Comparison of ENCODE assay signal across 22 cellular contexts in genomic region chr5:72784129-72784528, GRCh38. TPM values are rescaled to one million over a fixed set of nuclear protein-coding genes. Genes with fewer than 3 reads are reported as not detected.
A peak's percentile ranks its signal among the peaks of the same experiment; 100 is the strongest.
DNase-seq lines count a peak whose midpoint lies in the region; ATAC-seq, FAIRE-seq and TF ChIP-seq lines count a peak whose summit lies in the region.
"Had no signal": no experiment of that assay in that cellular context is flagged by ENCODE, and none has a peak within 500 bp of the region (broad histone marks: within the 10 kb centered on the region; RNA-seq: fewer than 3 reads in every experiment).

No MANE protein-coding gene starts in this region.

- H2BK120ac ChIP-seq in IMR-90 (ENCODE audit: low read depth, low read length) (no peak overlapping the region), H1 (replicated peaks; ENCODE audit: low read depth, low read length) (no peak overlapping the region)

- H2BK12ac ChIP-seq in H1 (ENCODE audit: low read depth, low read length), result no peak overlapping the region

- H2BK15ac ChIP-seq in IMR-90 (ENCODE audit: low read depth, low read length) (no peak overlapping the region), H1 (ENCODE audit: low read length) (no peak overlapping the region)

- in situ Hi-C loops in IMR-90 (cut with MboI; ENCODE audit: low sequenced_read_pairs), result no loop called here

- H3K4me1 Mint-ChIP-seq in naive thymus-derived CD8-positive, alpha-beta T cell, result no peaks in the 10 kb centered on the region
- H3K4me1 Mint-ChIP-seq: B cell had no signal

- H2AK5ac ChIP-seq in IMR-90 (ENCODE audit: low read depth, low read length), result no peak overlapping the region
- H2AK5ac ChIP-seq in H1 (ENCODE audit: low read depth, low read length), result no peak overlapping the region

- dilution Hi-C loops in IMR-90 (cut with HindIII; ENCODE audit: low sequenced_read_pairs, unreplicated experiment), result no loop called here

- H4K8ac ChIP-seq in IMR-90 (ENCODE audit: low read depth in 2 of 2, low read length in 2 of 2) (no peak overlapping the region), H1 (ENCODE audit: extremely low read depth, insufficient read depth, low read length) (no peak overlapping the region)

- H3K36me3 Mint-ChIP-seq in naive thymus-derived CD8-positive, alpha-beta T cell, result peaks cover 0 to 11% (median 2%) of the 10 kb centered on the region in 3 donors
- H3K36me3 Mint-ChIP-seq: CD4-positive, CD25-positive, alpha-beta regulatory T cell; CD8-positive, alpha-beta T cell had no signal

- no peak overlapping the region for H3K18ac ChIP-seq in IMR-90 (ENCODE audit: low read depth, low read length)
- no peak overlapping the region for H3K18ac ChIP-seq in H1 (ENCODE audit: extremely low read depth, low read length)

- no peak overlapping the region for H4K91ac ChIP-seq in IMR-90 (ENCODE audit: insufficient read depth, low read depth, low read length)
- H4K91ac ChIP-seq in H1 (replicated peaks; ENCODE audit: insufficient read length, low read length), result no peak overlapping the region

- H2AK9ac ChIP-seq in IMR-90 (replicated peaks; ENCODE audit: low read depth, low read length, poor library complexity), result no peak overlapping the region

- TF ChIP-seq CTCF in A549 (IDR thresholded peaks at IDR 0.05) (no peak), IMR-90 (conservative IDR thresholded peaks at IDR 0.05; ENCODE audit: low read depth, low read length) (no peak), H1 (IDR thresholded peaks at IDR 0.05; ENCODE audit: control extremely low read depth in 1 of 3, insufficient read depth in 1 of 3, low read depth in 1 of 3, low read length in 3 of 3) (no peak), pancreas (IDR thresholded peaks at IDR 0.05) (no peak)

- BruUV-seq in IMR-90 (replicated peaks; lab: Mats Ljungman, UMichigan), result no TSS peak

- no peak for FAIRE-seq in A549 (lab: Jason Lieb, UNC)
- FAIRE-seq in H1 (lab: Jason Lieb, UNC), result no peak
- peak; percentile 37 for FAIRE-seq in pancreas (lab: Jason Lieb, UNC)
- no peak for FAIRE-seq in GM12892 (lab: Jason Lieb, UNC)
- FAIRE-seq: GM12878, GM18507 had no signal

- H3K27ac Mint-ChIP-seq in naive thymus-derived CD8-positive, alpha-beta T cell, result no peak overlapping the region
- H3K27ac Mint-ChIP-seq: B cell; CD4-positive, CD25-positive, alpha-beta regulatory T cell; CD8-positive, alpha-beta T cell had no signal

- no peak overlapping the region for H3K23ac ChIP-seq in IMR-90 (ENCODE audit: low read depth, low read length)
- H3K23ac ChIP-seq in H1 (ENCODE audit: insufficient read length), result no peak overlapping the region

- H3K9me3 ChIP-seq in A549 (peaks cover 17% of the 10 kb centered on the region), IMR-90 (ENCODE audit: control insufficient read depth, insufficient read depth, low read length) (no peaks in the 10 kb centered on the region), H1 (ENCODE audit: insufficient read depth in 2 of 2, low read depth in 1 of 2, low read length in 1 of 2) (0 out of 4 replicates have a peak, but pooled peaks cover 0 to 2% of the 10 kb centered on the region in 2 experiments), pancreas (no peaks in the 10 kb centered on the region)

- WGBS in A549 (ENCODE audit: missing lambda C conversion rate), result 88% methylated on average over 1 of the region's 1 CpG
- WGBS in IMR-90 (ENCODE audit: extremely low coverage in 2 of 2, insufficient read length in 1 of 2), 2 experiments, result no CpG with 5 or more reads among the region's 1 CpG
- WGBS in H1 (ENCODE audit: extremely low coverage in 1 of 2, insufficient coverage in 1 of 2, insufficient read length in 1 of 2, insufficient replicate concordance in 2 of 2, low coverage in 1 of 2, low lambda C conversion rate in 2 of 2, missing lambda C conversion rate in 1 of 2), 2 experiments, result 94% methylated on average over 1 of the region's 1 CpG; no CpG with 5 or more reads in 1 of the 2 experiments
- WGBS in pancreas, 2 donors, result 94 to 98% methylated on average over 1 of the region's 1 CpG

- ATAC-seq in A549 (no peak), IMR-90 (ENCODE audit: low read depth) (no peak), pancreas (no peak), GM18907 (IDR thresholded peaks at IDR 0.05; ENCODE audit: unreplicated experiment) (no peak)
- ATAC-seq in naive thymus-derived CD8-positive, alpha-beta T cell, result no peak
- ATAC-seq: CD8-positive, alpha-beta T cell; GM12878 had no signal

- peaks cover 0 to 15% (median 13%) of the 10 kb centered on the region in 9 donors for H3K9me3 Mint-ChIP-seq in naive thymus-derived CD8-positive, alpha-beta T cell

- H3K4me1 ChIP-seq in A549 (peaks cover 17% of the 10 kb centered on the region), IMR-90 (ENCODE audit: control insufficient read depth, insufficient read depth, low read length) (no peaks in the 10 kb centered on the region), H1 (replicated peaks in 1 of 4; ENCODE audit: control insufficient read depth in 3 of 4, insufficient read depth in 4 of 4, low read length in 3 of 4) (no peaks in the 10 kb centered on the region), pancreas (no peaks in the 10 kb centered on the region)
- H3K4me1 ChIP-seq: BLaER1 had no signal

- H4K5ac ChIP-seq in IMR-90 (ENCODE audit: low read depth, low read length) (no peak overlapping the region), H1 (ENCODE audit: insufficient read length, low read depth, low read length) (no peak overlapping the region)

- H3K27me3 ChIP-seq in IMR-90 (ENCODE audit: control insufficient read depth, insufficient read depth, low read length), result no peaks in the 10 kb centered on the region; the same call in 1 of the 2 replicates
- H3K27me3 ChIP-seq in H1 (replicated peaks in 1 of 4; ENCODE audit: control insufficient read depth in 3 of 4, extremely low read depth in 1 of 4, insufficient read depth in 3 of 4, low read length in 3 of 4), result no peaks in the 10 kb centered on the region
- H3K27me3 ChIP-seq in pancreas, result no peaks in the 10 kb centered on the region
- H3K27me3 ChIP-seq: BLaER1 had no signal

- TF ChIP-seq EP300 in A549 (IDR thresholded peaks at IDR 0.05), result no peak
- no peak for TF ChIP-seq EP300 in H1 (IDR thresholded peaks at IDR 0.05; ENCODE audit: borderline replicate concordance in 1 of 2, low read depth in 2 of 2, low read length in 2 of 2)

- H3K4me2 ChIP-seq in A549 (no peak overlapping the region), IMR-90 (ENCODE audit: low read depth, low read length) (no peak overlapping the region), H1 (ENCODE audit: insufficient read depth in 1 of 2, low read depth in 2 of 2, low read length in 2 of 2) (no peak overlapping the region)
- H3K4me2 ChIP-seq: BLaER1 had no signal

- H3K27me3 Mint-ChIP-seq in naive thymus-derived CD8-positive, alpha-beta T cell, result peaks cover 0 to 4% (median 2%) of the 10 kb centered on the region in 5 donors

- H2BK20ac ChIP-seq in IMR-90 (ENCODE audit: low read depth, low read length) (no peak overlapping the region), H1 (ENCODE audit: low read length) (no peak overlapping the region)

- H3K9ac ChIP-seq in IMR-90 (ENCODE audit: low read depth, low read length) (no peak overlapping the region), H1 (replicated peaks in 1 of 4; ENCODE audit: extremely low read depth in 1 of 4, low read depth in 3 of 4, low read length in 3 of 4) (no peak overlapping the region)
- H3K9ac ChIP-seq: BLaER1 had no signal

- no peak overlapping the region for H2AFZ ChIP-seq in IMR-90 (replicated peaks; ENCODE audit: low read length, poor library complexity)
- no peak overlapping the region for H2AFZ ChIP-seq in H1 (ENCODE audit: low read length)

- H3K9me1 ChIP-seq in IMR-90 (ENCODE audit: insufficient read depth, low read length), result no peaks in the 10 kb centered on the region

- no peak overlapping the region for H3K4me3 Mint-ChIP-seq in naive thymus-derived CD8-positive, alpha-beta T cell
- H3K4me3 Mint-ChIP-seq: B cell; CD4-positive, CD25-positive, alpha-beta regulatory T cell; CD8-positive, alpha-beta T cell had no signal

- POLR2A ChIA-PET in A549 (lab: Yijun Ruan, JAX), result no interaction called here
- POLR2A ChIA-PET in IMR-90 (lab: Charles Lee; ENCODE audit: unreplicated experiment), result interaction anchor here (0.6 kb wide), 1 partner anchor 17 kb away, joined by 3 read pairs; no protein-coding TSS in a partner anchor
- POLR2A ChIA-PET in H1 (lab: Charles Lee; ENCODE audit: partially characterized antibody), result no interaction called here
- POLR2A ChIA-PET in naive thymus-derived CD8-positive, alpha-beta T cell (lab: Charles Lee), result no interaction called here

- H3K56ac ChIP-seq in IMR-90 (ENCODE audit: extremely low read depth, insufficient read depth, low read length) (no peak overlapping the region), H1 (replicated peaks; ENCODE audit: insufficient read length, low read depth, low read length) (no peak overlapping the region)

- H2BK5ac ChIP-seq in IMR-90 (ENCODE audit: low read depth, low read length, poor library complexity, severe bottlenecking) (no peak overlapping the region), H1 (ENCODE audit: low read depth, low read length) (no peak overlapping the region)

- intact Hi-C loops in IMR-90 (cut with micrococcal nuclease) (no loop called here), pancreas (cut with DNase I) (no loop called here)

- H3K79me2 ChIP-seq in H1 (ENCODE audit: control insufficient read depth in 1 of 2, insufficient read depth in 2 of 2, low read length in 2 of 2), result no peaks in the 10 kb centered on the region

- no peaks in the 10 kb centered on the region for H3K23me2 ChIP-seq in H1 (ENCODE audit: low read depth, low read length)

- TF ChIP-seq RAD21 in A549 (conservative IDR thresholded peaks at IDR 0.05 in 1 of 2, IDR thresholded peaks at IDR 0.05 in 1 of 2) (no peak), IMR-90 (IDR thresholded peaks at IDR 0.05; ENCODE audit: low read length) (no peak), H1 (IDR thresholded peaks at IDR 0.05 in 1 of 2, conservative IDR thresholded peaks at IDR 0.05 in 1 of 2; ENCODE audit: low read depth in 2 of 2, low read length in 2 of 2) (no peak)

- DNase-seq in A549 (ENCODE audit: low read depth in 1 of 2, low spot score in 1 of 2) (no peak), IMR-90 (no peak), H1 (ENCODE audit: low read depth in 1 of 2, low spot score in 2 of 2) (no peak), pancreas (no peak), GM12892 (ENCODE audit: insufficient read length) (no peak)
- no peak for DNase-seq in naive thymus-derived CD8-positive, alpha-beta T cell
- DNase-seq: 8988T; Caco-2; CD4-positive, CD25-positive, alpha-beta regulatory T cell; CD8-positive, alpha-beta T cell; DMS153; DND-41; GDM1; GOT3; H7; HCEC 1CT had no signal

- no peak overlapping the region for H3K27ac ChIP-seq in A549
- no peak overlapping the region for H3K27ac ChIP-seq in IMR-90 (ENCODE audit: insufficient read depth, low read length)
- no peak overlapping the region for H3K27ac ChIP-seq in H1 (ENCODE audit: low read depth, low read length)
- no peak overlapping the region for H3K27ac ChIP-seq in pancreas
- H3K27ac ChIP-seq: BLaER1, C4-2B had no signal

- no peak overlapping the region for H3K14ac ChIP-seq in IMR-90 (replicated peaks; ENCODE audit: low read depth, low read length)
- no peak overlapping the region for H3K14ac ChIP-seq in H1 (ENCODE audit: insufficient read length)

- TF ChIP-seq POLR2A in A549 (IDR thresholded peaks at IDR 0.05; ENCODE audit: low read length) (no peak), IMR-90 (IDR thresholded peaks at IDR 0.05; ENCODE audit: low read depth, low read length) (no peak), H1 (IDR thresholded peaks at IDR 0.05; ENCODE audit: control extremely low read depth in 1 of 2, low read depth in 2 of 2, low read length in 2 of 2) (no peak), GM12892 (IDR thresholded peaks at IDR 0.05; ENCODE audit: low read depth, low read length) (no peak)

- H3K79me1 ChIP-seq in IMR-90 (ENCODE audit: low read depth in 1 of 2, low read length in 2 of 2) (no peaks in the 10 kb centered on the region), H1 (ENCODE audit: low read depth, low read length) (no peaks in the 10 kb centered on the region)

- no peak overlapping the region for H3K4me3 ChIP-seq in A549
- H3K4me3 ChIP-seq in IMR-90 (ENCODE audit: insufficient read depth, low read depth, low read length), result no peak overlapping the region
- no peak overlapping the region for H3K4me3 ChIP-seq in H1 (ENCODE audit: extremely low read depth in 1 of 4, insufficient read depth in 2 of 4, low read depth in 3 of 4, low read length in 4 of 4)
- no peak overlapping the region for H3K4me3 ChIP-seq in pancreas
- H3K4me3 ChIP-seq: BLaER1, GM12878 had no signal

- H3K36me3 ChIP-seq in IMR-90 (ENCODE audit: control insufficient read depth, insufficient read depth, low read length) (no peaks in the 10 kb centered on the region), H1 (ENCODE audit: control insufficient read depth in 2 of 4, insufficient read depth in 4 of 4, low read length in 3 of 4) (no peaks in the 10 kb centered on the region), pancreas (no peaks in the 10 kb centered on the region)
- H3K36me3 ChIP-seq: BLaER1 had no signal

- no peak overlapping the region for H3K4ac ChIP-seq in IMR-90 (ENCODE audit: low read depth, low read length)
- H3K4ac ChIP-seq in H1 (replicated peaks; ENCODE audit: insufficient read length, low read depth, low read length), result no peak overlapping the region

- CTCF ChIA-PET in A549 (lab: Yijun Ruan, JAX), result no interaction called here
- CTCF ChIA-PET in IMR-90 (lab: Yijun Ruan, JAX), result no interaction called here
- CTCF ChIA-PET in H1 (lab: Charles Lee; ENCODE audit: partially characterized antibody), result no interaction called here

- H4K20me1 ChIP-seq in IMR-90 (ENCODE audit: insufficient read depth, low read length) (no peaks in the 10 kb centered on the region), H1 (replicated peaks in 1 of 2; ENCODE audit: control insufficient read depth in 1 of 2, insufficient read depth in 2 of 2, low read length in 2 of 2) (no peaks in the 10 kb centered on the region)
- H4K20me1 ChIP-seq: BLaER1 had no signal

RNA-seq across cellular contexts. Expression of gene TNPO1, which starts 32.3 kb away (rescaled TPM):
- 286 and 350 TPM in 2 replicates for polyA plus RNA-seq in A549 (2011; rRNA removed)
- polyA plus RNA-seq in A549 (2012; cell fraction: cytosol; rRNA removed), result 53.6 and 55.5 TPM in 2 replicates
- polyA plus RNA-seq in A549 (2012; cell fraction: nucleus; rRNA removed), result 26.6 and 39.4 TPM in 2 replicates
- polyA plus RNA-seq in A549 (2017; fragmentation: RNase III; extraction: RNeasy Plus Mini Kit Qiagen cat#74134 plus additional on column Dnase treatment), result 199 to 253 TPM (median 231 TPM) in 3 replicates
- 355 and 454 TPM in 2 replicates for polyA minus RNA-seq in A549 (2011; rRNA and poly(A)+ RNA removed)
- 400 and 527 TPM in 2 replicates for total RNA-seq in IMR-90 (2012; rRNA removed)
- 42.5 and 45.5 TPM in 2 replicates for polyA plus RNA-seq in IMR-90 (2012; rRNA removed)
- 9.4 and 12.8 TPM in 2 replicates for polyA plus RNA-seq in IMR-90 (2012; cell fraction: cytosol; rRNA removed)
- polyA plus RNA-seq in IMR-90 (2012; cell fraction: nucleus; rRNA removed; ENCODE audit: low replicate concordance), result 4.1 and 28.1 TPM in 2 replicates
- total RNA-seq in H1 (2021; fragmentation: NEBNext Ultra II Directional; extraction: Animal tissue kit (Norgen Biotek cat#: 25700)), result 183 and 211 TPM in 2 replicates
- polyA plus RNA-seq in H1 (2011; rRNA removed), result 34.6 and 38.5 TPM in 2 replicates
- 58.6 TPM for polyA plus RNA-seq in H1 (2011; cell fraction: cytosol; rRNA removed)
- 35.7 TPM for polyA plus RNA-seq in H1 (2011; cell fraction: nucleus; rRNA removed)
- polyA plus RNA-seq in H1 (2012, experiment 1 of 2), result 72.4 to 119 TPM (median 88.5 TPM) in 4 replicates
- 3.8 TPM for polyA plus RNA-seq in H1 (2012, experiment 2 of 2)
- 73.6 TPM for polyA plus RNA-seq in H1 (2013, experiment 1 of 2)
- polyA plus RNA-seq in H1 (2013, experiment 2 of 2), result 71.1 TPM
- 230 and 396 TPM in 2 replicates for polyA minus RNA-seq in H1 (2011; rRNA and poly(A)+ RNA removed)
- polyA minus RNA-seq in H1 (2011; cell fraction: cytosol; rRNA and poly(A)+ RNA removed), result 142 TPM
- polyA minus RNA-seq in H1 (2011; cell fraction: nucleus; rRNA and poly(A)+ RNA removed), result 197 TPM
- 10 to 100 TPM; 37.9 to 58.9 (median 48.2) TPM for total RNA-seq in pancreas
- polyA plus RNA-seq in pancreas, result 10 to 100 TPM in 1 of 2 donors, 1 to 10 TPM in 1; 5.5 to 11.2 TPM
- 37.0 TPM for polyA plus RNA-seq in GM12892 (2012; ENCODE audit: missing spikeins)
- total RNA-seq in naive thymus-derived CD8-positive, alpha-beta T cell, result 10 to 100 TPM; 91.0 to 94.1 TPM
- polyA plus RNA-seq in naive thymus-derived CD8-positive, alpha-beta T cell, result 10 to 100 TPM; 47.6 to 63.7 (median 52.8) TPM

Comparison
In these comparisons a context has a peak if more than half of its experiments do, and no peak if none do; other contexts are left out.
1. Of the 18 proteins assayed by ChIP-seq in both H1 and A549: peak only in H1: none; only in A549: none; in both: MAFK; in neither: 17.